In genomic region chr14:67918838-67919237, GRCh38 we compare ENCODE assay signal across 23 cellular contexts.
"Had no signal": no experiment of that assay in that cellular context is flagged by ENCODE, and none has a peak within 500 bp of the region (broad histone marks: within the 10 kb centered on the region; RNA-seq: fewer than 3 reads in every experiment).

No MANE protein-coding gene starts in this region.

- H3K4me3 ChIP-seq: lower lobe of right lung, pancreas, psoas muscle, right lobe of liver, thoracic aorta, upper lobe of left lung had no signal

- H3K27ac Mint-ChIP-seq: activated naive CD4-positive, alpha-beta T cell treated with anti-CD3 and anti-CD28 coated beads for 36 hours; activated naive CD8-positive, alpha-beta T cell treated with anti-CD3 and anti-CD28 coated beads, Interleukin-2, amount 10 ng/mL, durations not matched to agents 7 days and 5 days; activated T-cell treated with anti-CD3 and anti-CD28 coated beads, Interleukin-2, amount 50 U/mL, for 24 hours; activated T-helper 2 cell treated with anti-CD3 and anti-CD28 coated beads, Interferon-gamma antibody, Interleukin-2, Interleukin-4, amounts not matched to agents 10 μg/mL and 5 μg/mL and 100 μg/mL, durations not matched to agents 14 hours and 24 hours and 36 hours; immature natural killer cell; naive thymus-derived CD8-positive, alpha-beta T cell; stimulated activated memory B cell treated with anti-CD40 and anti-IgM and Interleukin-4, amounts not matched to agents 10 μg/mL and 1 μg/mL and 100 μg/mL, for 72 hours had no signal

- H3K4me1 Mint-ChIP-seq: activated naive CD8-positive, alpha-beta T cell treated with anti-CD3 and anti-CD28 coated beads, Interleukin-2, amount 10 ng/mL, durations not matched to agents 7 days and 5 days; immature natural killer cell had no signal

- H3K4me3 Mint-ChIP-seq: activated naive CD4-positive, alpha-beta T cell treated with anti-CD3 and anti-CD28 coated beads for 36 hours; activated naive CD8-positive, alpha-beta T cell treated with anti-CD3 and anti-CD28 coated beads, Interleukin-2, amount 10 ng/mL, durations not matched to agents 7 days and 5 days; activated T-cell treated with anti-CD3 and anti-CD28 coated beads, Interleukin-2, amount 50 U/mL, for 24 hours; immature natural killer cell; naive thymus-derived CD8-positive, alpha-beta T cell; stimulated activated memory B cell treated with anti-CD40 and anti-IgM and Interleukin-4, amounts not matched to agents 10 μg/mL and 1 μg/mL and 100 μg/mL, for 72 hours had no signal

- H3K36me3 ChIP-seq: lower lobe of right lung, neutrophil, pancreas, right lobe of liver, thoracic aorta, upper lobe of left lung had no signal

- FAIRE-seq: pancreas, small intestine had no signal

- ATAC-seq: foreskin keratinocyte; left lobe of liver; lower lobe of right lung; naive thymus-derived CD8-positive, alpha-beta T cell; pancreas; psoas muscle; right lobe of liver; stimulated activated memory B cell treated with anti-CD40 and anti-IgM and Interleukin-4, amounts not matched to agents 10 μg/mL and 1 μg/mL and 100 μg/mL, for 72 hours had no signal

- H3K27me3 Mint-ChIP-seq: activated naive CD8-positive, alpha-beta T cell treated with anti-CD3 and anti-CD28 coated beads, Interleukin-2, amount 10 ng/mL, durations not matched to agents 7 days and 5 days; activated T-cell treated with anti-CD3 and anti-CD28 coated beads, Interleukin-2, amount 50 U/mL, for 24 hours; naive thymus-derived CD8-positive, alpha-beta T cell; stimulated activated memory B cell treated with anti-CD40 and anti-IgM and Interleukin-4, amounts not matched to agents 10 μg/mL and 1 μg/mL and 100 μg/mL, for 72 hours had no signal

- H3K9me3 ChIP-seq: lower lobe of right lung, neutrophil, pancreas, psoas muscle, right lobe of liver, thoracic aorta, upper lobe of left lung had no signal

- H3K27me3 ChIP-seq: foreskin keratinocyte, neutrophil, pancreas, right lobe of liver, upper lobe of left lung had no signal

- H3K4me1 ChIP-seq: foreskin keratinocyte, lower lobe of right lung, psoas muscle, right lobe of liver had no signal

- H3K9me3 Mint-ChIP-seq: activated naive CD4-positive, alpha-beta T cell treated with anti-CD3 and anti-CD28 coated beads for 36 hours; activated naive CD8-positive, alpha-beta T cell treated with anti-CD3 and anti-CD28 coated beads, Interleukin-2, amount 10 ng/mL, durations not matched to agents 7 days and 5 days; activated T-cell treated with anti-CD3 and anti-CD28 coated beads, Interleukin-2, amount 50 U/mL, for 24 hours; activated T-helper 2 cell treated with anti-CD3 and anti-CD28 coated beads, Interferon-gamma antibody, Interleukin-2, Interleukin-4, amounts not matched to agents 10 μg/mL and 5 μg/mL and 100 μg/mL, durations not matched to agents 14 hours and 24 hours and 36 hours; immature natural killer cell; naive thymus-derived CD8-positive, alpha-beta T cell; stimulated activated memory B cell treated with anti-CD40 and anti-IgM and Interleukin-4, amounts not matched to agents 10 μg/mL and 1 μg/mL and 100 μg/mL, for 72 hours had no signal

- H3K27ac ChIP-seq: foreskin keratinocyte, lower lobe of right lung, neutrophil, pancreas, psoas muscle, right lobe of liver, thoracic aorta, upper lobe of left lung had no signal

- DNase-seq: activated CD4-positive, alpha-beta T cell treated with anti-CD3 and anti-CD28 coated beads for 1 hour; activated naive CD4-positive, alpha-beta T cell treated with anti-CD3 and anti-CD28 coated beads for 36 hours; activated naive CD8-positive, alpha-beta T cell treated with anti-CD3 and anti-CD28 coated beads, Interleukin-2, amount 10 ng/mL, durations not matched to agents 7 days and 5 days; activated T-cell treated with anti-CD3 and anti-CD28 coated beads, Interleukin-2, amount 50 U/mL, for 24 hours; amygdala; effector CD8-positive, alpha-beta T cell; erythroblast; foreskin keratinocyte; immature natural killer cell; lower lobe of right lung; naive thymus-derived CD8-positive, alpha-beta T cell; pancreas; psoas muscle; right lobe of liver; small intestine; stimulated activated CD4-positive, alpha-beta T cell treated with anti-CD3 and anti-CD28 coated beads, Interleukin-15, amount 100 ng/mL, for 24 hours; T-helper 1 cell; upper lobe of left lung had no signal
